Comparison of ENCODE assay signal across 1 cellular context in the genomic region with DNA sequence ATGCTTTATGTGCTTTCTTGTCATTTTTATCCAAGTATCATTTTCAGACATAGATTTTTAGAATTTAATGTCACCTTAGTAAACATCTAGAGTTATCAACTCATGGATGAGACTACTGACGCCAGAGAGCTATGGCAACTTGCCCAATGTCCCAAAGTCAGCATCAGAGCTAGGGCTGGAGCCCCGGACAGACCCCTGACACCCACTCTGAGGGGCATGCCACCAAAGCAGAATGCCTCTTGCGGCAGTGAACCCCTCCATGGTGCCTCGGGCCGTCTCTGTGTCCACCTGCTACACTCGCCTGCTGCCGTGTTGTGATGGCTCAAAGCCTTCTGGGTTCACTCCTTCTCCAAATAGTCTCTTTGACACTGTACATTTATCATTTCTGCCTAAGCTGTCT.
TF ChIP-seq lines count a peak whose summit lies in the region.

No MANE protein-coding gene starts in this region.

TF ChIP-seq in IMR-90, 13 proteins besides CTCF, POLR2A, EP300 and RAD21 (continued from another document):
- TF ChIP-seq, protein P1, sequence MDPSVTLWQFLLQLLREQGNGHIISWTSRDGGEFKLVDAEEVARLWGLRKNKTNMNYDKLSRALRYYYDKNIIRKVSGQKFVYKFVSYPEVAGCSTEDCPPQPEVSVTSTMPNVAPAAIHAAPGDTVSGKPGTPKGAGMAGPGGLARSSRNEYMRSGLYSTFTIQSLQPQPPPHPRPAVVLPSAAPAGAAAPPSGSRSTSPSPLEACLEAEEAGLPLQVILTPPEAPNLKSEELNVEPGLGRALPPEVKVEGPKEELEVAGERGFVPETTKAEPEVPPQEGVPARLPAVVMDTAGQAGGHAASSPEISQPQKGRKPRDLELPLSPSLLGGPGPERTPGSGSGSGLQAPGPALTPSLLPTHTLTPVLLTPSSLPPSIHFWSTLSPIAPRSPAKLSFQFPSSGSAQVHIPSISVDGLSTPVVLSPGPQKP (IDR thresholded peaks at IDR 0.05; ENCODE audit: borderline replicate concordance, low read depth, low read length) = no peak
- TF ChIP-seq SMC3 (IDR thresholded peaks at IDR 0.05; ENCODE audit: low read depth, low read length) = no peak
